Comparison of ENCODE assay signal across 8 cellular contexts in the genomic region with DNA sequence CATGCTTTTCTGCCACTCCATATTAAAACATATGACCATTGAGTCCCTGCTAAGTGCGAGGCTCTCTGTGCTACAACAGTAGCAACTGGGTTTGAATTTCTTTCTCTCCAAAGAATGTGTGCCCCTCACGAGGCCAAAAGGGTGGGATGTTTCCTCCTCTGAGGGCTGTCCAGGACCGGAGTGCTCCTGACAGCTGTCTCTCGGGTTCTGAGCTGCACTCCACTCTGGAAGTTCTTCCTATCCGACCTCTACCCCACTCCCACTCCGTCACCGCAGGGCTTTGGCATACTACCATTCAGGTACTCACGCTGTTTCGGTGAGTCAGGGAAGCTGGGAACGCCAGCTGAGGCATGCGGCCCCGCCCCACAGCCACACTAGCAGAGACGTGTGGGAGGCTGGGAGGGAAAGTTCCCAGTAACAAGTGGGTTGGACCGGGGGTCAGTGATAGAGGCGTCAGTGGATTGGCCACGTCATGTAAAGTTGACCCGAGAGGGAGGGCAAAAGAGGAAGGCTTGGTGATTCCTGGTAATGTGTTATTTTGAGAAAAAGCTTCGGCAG. TPM values are rescaled to one million over a fixed set of nuclear protein-coding genes. Genes with fewer than 3 reads are reported as not detected.
DNase-seq lines count a peak whose midpoint lies in the region; ATAC-seq and TF ChIP-seq lines count a peak whose summit lies in the region.

No MANE protein-coding gene starts in this region.

- H3K23me2 ChIP-seq in H9 (ENCODE audit: insufficient read length, low read depth, low read length, poor library complexity, severe bottlenecking): peaks cover 22% of the 10 kb centered on the region

- no peaks in the 10 kb centered on the region for H3K4me1 ChIP-seq in H9 (ENCODE audit: insufficient read depth, low read length)

- no peaks in the 10 kb centered on the region for H3K9me3 Mint-ChIP-seq in H9
- H3K9me3 Mint-ChIP-seq in activated CD8-positive, alpha-beta T cell treated with anti-CD3 and anti-CD28 coated beads for 36 hours: no peaks in the 10 kb centered on the region

- no peaks in the 10 kb centered on the region for H3K27me3 ChIP-seq in H9 (ENCODE audit: insufficient read depth, low read length)

- no peak overlapping the region for H3K18ac ChIP-seq in H9 (ENCODE audit: insufficient read length, low read depth, low read length)

- no peak overlapping the region for H2BK20ac ChIP-seq in H9 (ENCODE audit: low read depth, low read length, poor library complexity, severe bottlenecking)

- H3K36me3 Mint-ChIP-seq in H9 (ENCODE audit: insufficient read depth in 1 of 3, low read depth in 3 of 3): peaks cover 16 to 28% (median 19%) of the 10 kb centered on the region in 3 experiments
- peaks cover 30% of the 10 kb centered on the region for H3K36me3 Mint-ChIP-seq in activated CD8-positive, alpha-beta T cell treated with anti-CD3 and anti-CD28 coated beads for 36 hours (ENCODE audit: low read depth)

- H4K20me1 ChIP-seq in H9 (ENCODE audit: control insufficient read depth, insufficient read depth, insufficient read length): no peaks in the 10 kb centered on the region

- no peak overlapping the region for H3T11ph ChIP-seq in H9 (ENCODE audit: low read length)

- H3K79me2 ChIP-seq in H9 (ENCODE audit: insufficient read depth, low read length): 0 out of 2 replicates have a peak, but pooled peaks cover 3% of the 10 kb centered on the region

- H3K27me3 Mint-ChIP-seq in H9 (ENCODE audit: low read depth): peaks cover 23% of the 10 kb centered on the region
- H3K27me3 Mint-ChIP-seq in activated CD8-positive, alpha-beta T cell treated with anti-CD3 and anti-CD28 coated beads for 36 hours: no peaks in the 10 kb centered on the region

- no peaks in the 10 kb centered on the region for H3K79me1 ChIP-seq in H9 (ENCODE audit: insufficient read depth, low read depth, low read length, poor library complexity, severe bottlenecking)

- H3K4ac ChIP-seq in H9 (ENCODE audit: low read depth, low read length): no peak overlapping the region

- no CpG with 5 or more reads among the region's 18 CpGs for WGBS in H9 (ENCODE audit: extremely low coverage, insufficient read length, low lambda C conversion rate)

- no peak overlapping the region for H4K91ac ChIP-seq in H9 (ENCODE audit: insufficient read length, low read depth, low read length)

- peak overlapping the region; percentile 93 for H3K4me3 Mint-ChIP-seq in H9
- H3K4me3 Mint-ChIP-seq in activated CD8-positive, alpha-beta T cell treated with anti-CD3 and anti-CD28 coated beads for 36 hours: peak overlapping the region; percentile 99

- no peak overlapping the region for H4K5ac ChIP-seq in H9 (ENCODE audit: insufficient read length, low read depth, low read length)

- no peak overlapping the region for H2BK15ac ChIP-seq in H9 (ENCODE audit: low read depth, low read length)

- H3K14ac ChIP-seq in H9 (ENCODE audit: insufficient read depth, low read length): no peak overlapping the region; the same call in 1 of the 2 replicates

- no peak for TF ChIP-seq CTCF in H9 (conservative IDR thresholded peaks at IDR 0.05)
- no peak for TF ChIP-seq CTCF in activated CD8-positive, alpha-beta T cell treated with anti-CD3 and anti-CD28 coated beads for 36 hours (IDR thresholded peaks at IDR 0.05)

- peaks cover 30 to 31% of the 10 kb centered on the region in 2 experiments for H3K4me1 Mint-ChIP-seq in H9
- H3K4me1 Mint-ChIP-seq in activated CD8-positive, alpha-beta T cell treated with anti-CD3 and anti-CD28 coated beads for 36 hours (ENCODE audit: low read depth): peaks cover 31% of the 10 kb centered on the region

- peak; percentile 18 for ATAC-seq in activated CD8-positive, alpha-beta T cell treated with anti-CD3 and anti-CD28 coated beads for 36 hours
- ATAC-seq in HG02588 (IDR thresholded peaks at IDR 0.05; ENCODE audit: unreplicated experiment): no peak

- peak overlapping the region; percentile 56 for H3K9ac ChIP-seq in H9 (ENCODE audit: extremely low read depth, insufficient read length, low read length)

- CTCF ChIA-PET in activated CD8-positive, alpha-beta T cell treated with anti-CD3 and anti-CD28 coated beads for 36 hours (lab: Charles Lee): interaction anchor here (0.8 to 9.3 kb wide), 7 partner anchors 33 to 375 kb away, joined by 3 to 69 read pairs (median 15); a partner anchor contains a TSS

- H2AFZ ChIP-seq in H9 (ENCODE audit: low read length): no peak overlapping the region

- peak; percentile 55 to 58 for DNase-seq in AML-193 (lab: John Stamatoyannopoulos, UW)
- peak; percentile 76 for DNase-seq in H9
- DNase-seq in NCI-H526 treated with DMSO at 0.1 percent for 48 hours (lab: John Stamatoyannopoulos, UW): peak; percentile 66
- peak; percentile 67 for DNase-seq in activated CD8-positive, alpha-beta T cell treated with anti-CD3 and anti-CD28 coated beads for 36 hours
- DNase-seq in epidermal melanocyte (ENCODE audit: insufficient read length, low spot score): peak; percentile 58
- DNase-seq in midbrain (lab: John Stamatoyannopoulos, UW): peak; percentile 51
- DNase-seq in stimulated activated CD8-positive, alpha-beta memory T cell treated with anti-CD3 and anti-CD28 coated beads, Interleukin-7, amount 100 ng/mL, for 24 hours (ENCODE audit: low read depth): peak; percentile 44

- peak overlapping the region; percentile 94 to 98 (median 98) for H3K27ac Mint-ChIP-seq in H9
- H3K27ac Mint-ChIP-seq in activated CD8-positive, alpha-beta T cell treated with anti-CD3 and anti-CD28 coated beads for 36 hours: peak overlapping the region; percentile 99

- peak overlapping the region; percentile 97 for H3K4me2 ChIP-seq in H9 (ENCODE audit: insufficient read depth, insufficient read length, low read length)

- no peak overlapping the region for H3K56ac ChIP-seq in H9 (ENCODE audit: insufficient read length, low read depth, low read length)

- intact Hi-C loops in activated CD8-positive, alpha-beta T cell treated with anti-CD3 and anti-CD28 coated beads for 36 hours (cut with micrococcal nuclease): no loop called here

- H3K9me3 ChIP-seq in H9 (ENCODE audit: control insufficient read depth, low read depth, low read length): no peaks in the 10 kb centered on the region

- no peak overlapping the region for H2BK120ac ChIP-seq in H9 (ENCODE audit: low read depth, low read length, poor library complexity, severe bottlenecking)

- no peak overlapping the region for H4K8ac ChIP-seq in H9 (replicated peaks; ENCODE audit: insufficient read length, low read depth, low read length)

- no peak overlapping the region for H3K27ac ChIP-seq in H9 (ENCODE audit: insufficient read length, low read depth, low read length)

- H2BK5ac ChIP-seq in H9 (ENCODE audit: insufficient read length, low read length): no peak overlapping the region

- H2AK5ac ChIP-seq in H9 (ENCODE audit: insufficient read length, low read length): no peak overlapping the region

- H2BK12ac ChIP-seq in H9 (ENCODE audit: insufficient read length, low read depth, low read length): no peak overlapping the region

- POLR2A ChIA-PET in activated CD8-positive, alpha-beta T cell treated with anti-CD3 and anti-CD28 coated beads for 36 hours (lab: Charles Lee): interaction anchor here (0.6 to 1.6 kb wide), 5 partner anchors 8 to 62 kb away, joined by 3 to 6 read pairs (median 4); no protein-coding TSS in a partner anchor

- H3K23ac ChIP-seq in H9 (ENCODE audit: insufficient read length, low read depth, low read length): no peak overlapping the region

RNA-seq across cellular contexts. Expression of a gene that starts 0.7 kb away (rescaled TPM):
- 24.9 and 26.0 TPM in 2 replicates for total RNA-seq in H9 (2021)
- 10 to 100 TPM; 59.7 to 64.0 TPM for total RNA-seq in activated CD8-positive, alpha-beta T cell treated with anti-CD3 and anti-CD28 coated beads for 36 hours

RNA-seq across cellular contexts. Expression of a gene that starts 5.4 kb away (rescaled TPM):
- 47.4 and 48.5 TPM in 2 replicates for total RNA-seq in H9 (2021)
- 10 to 100 TPM; 37.1 to 38.1 TPM for total RNA-seq in activated CD8-positive, alpha-beta T cell treated with anti-CD3 and anti-CD28 coated beads for 36 hours

RNA-seq across cellular contexts. Expression of a gene that starts 7.3 kb away (rescaled TPM):
- 1.4 and 1.9 TPM in 2 replicates for total RNA-seq in H9 (2021)
- under 1 TPM; 0.59 to 0.60 TPM for total RNA-seq in activated CD8-positive, alpha-beta T cell treated with anti-CD3 and anti-CD28 coated beads for 36 hours

RNA-seq across cellular contexts. Expression of a gene that starts 38.2 kb away (rescaled TPM):
- 149 and 152 TPM in 2 replicates for total RNA-seq in H9 (2021)
- 100 to 1,000 TPM; 124 to 125 TPM for total RNA-seq in activated CD8-positive, alpha-beta T cell treated with anti-CD3 and anti-CD28 coated beads for 36 hours

RNA-seq across cellular contexts. Expression of a gene that starts 38.7 kb away (rescaled TPM):
- 16.5 and 18.4 TPM in 2 replicates for total RNA-seq in H9 (2021)
- total RNA-seq in activated CD8-positive, alpha-beta T cell treated with anti-CD3 and anti-CD28 coated beads for 36 hours: 1 to 10 TPM; 5.8 to 6.1 TPM
